Comparison of ENCODE assay signal across 8 cellular contexts in the genomic region with DNA sequence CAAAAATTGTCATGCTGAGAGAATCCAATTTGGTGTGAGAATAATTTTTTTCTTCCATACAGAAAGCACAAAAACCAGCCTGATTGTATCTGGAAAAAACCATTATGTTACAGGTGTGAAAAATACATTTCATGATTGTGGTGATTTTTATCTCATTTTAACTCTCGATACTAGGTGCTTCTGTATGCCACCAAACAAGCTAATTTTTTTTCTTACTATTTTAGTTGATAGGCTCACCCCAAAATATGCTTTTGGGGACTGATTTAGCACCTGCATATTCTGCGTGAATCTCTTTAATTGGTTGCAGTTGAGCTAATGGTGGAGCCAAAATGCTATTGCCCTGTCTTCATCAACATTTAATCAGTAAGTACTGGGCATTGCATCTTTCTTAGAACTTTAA. TPM values are rescaled to one million over a fixed set of nuclear protein-coding genes. Genes with fewer than 3 reads are reported as not detected.
DNase-seq lines count a peak whose midpoint lies in the region; ATAC-seq and TF ChIP-seq lines count a peak whose summit lies in the region.

No MANE protein-coding gene starts in this region.

- no peaks in the 10 kb centered on the region for H3K9me3 Mint-ChIP-seq in T-helper 1 cell treated with Interleukin-12 subunit alpha and Interleukin-12 subunit beta and Interleukin-4 antibody, amounts not matched to agents 30 μg/mL and 1 μg/mL, for 36 hours
- H3K9me3 Mint-ChIP-seq in WTC11, result no peaks in the 10 kb centered on the region

- H3K27me3 Mint-ChIP-seq in T-helper 1 cell treated with Interleukin-12 subunit alpha and Interleukin-12 subunit beta and Interleukin-4 antibody, amounts not matched to agents 30 μg/mL and 1 μg/mL, for 36 hours (ENCODE audit: low read depth), result no peaks in the 10 kb centered on the region
- no peaks in the 10 kb centered on the region for H3K27me3 Mint-ChIP-seq in WTC11 (ENCODE audit: low read depth)

- no peak overlapping the region for H3K27ac Mint-ChIP-seq in T-helper 1 cell treated with Interleukin-12 subunit alpha and Interleukin-12 subunit beta and Interleukin-4 antibody, amounts not matched to agents 30 μg/mL and 1 μg/mL, for 36 hours
- peak overlapping the region; percentile 23; the same call in 1 of the 2 replicates for H3K27ac Mint-ChIP-seq in WTC11

- POLR2A ChIA-PET in WTC11 (lab: Charles Lee), result interaction anchor here (1.2 kb wide), 1 partner anchor 66 kb away, joined by 4 read pairs; no protein-coding TSS in a partner anchor

- no peak for DNase-seq in T-helper 1 cell
- DNase-seq in WTC11 (ENCODE audit: low spot score), result no peak
- DNase-seq in substantia nigra (lab: John Stamatoyannopoulos, UW), result no peak
- DNase-seq in NK-92 treated with Interleukin-12 subunit alpha and Interleukin-12 subunit beta, amount 100 ng/mL, for 24 hours (lab: John Stamatoyannopoulos, UW), result no peak

- peak overlapping the region; percentile 98 for H3K4me3 Mint-ChIP-seq in T-helper 1 cell treated with Interleukin-12 subunit alpha and Interleukin-12 subunit beta and Interleukin-4 antibody, amounts not matched to agents 30 μg/mL and 1 μg/mL, for 36 hours
- H3K4me3 Mint-ChIP-seq in WTC11, result peak overlapping the region; percentile 94

- CTCF ChIA-PET in WTC11 (lab: Charles Lee), result interaction anchor here (0.9 to 2.5 kb wide), 2 partner anchors 65 to 249 kb away, joined by 3 to 7 read pairs; no protein-coding TSS in a partner anchor

- no peaks in the 10 kb centered on the region for H3K36me3 ChIP-seq in stomach smooth muscle (ENCODE audit: control insufficient read depth in 2 of 2, insufficient read depth in 2 of 2, low read length in 2 of 2)

- peaks cover 2% of the 10 kb centered on the region for H3K4me1 ChIP-seq in stomach smooth muscle (ENCODE audit: control insufficient read depth, insufficient read depth, low read length)

- no peaks in the 10 kb centered on the region for H3K9me3 ChIP-seq in stomach smooth muscle (ENCODE audit: control insufficient read depth in 2 of 2, low read length in 2 of 2)

- peak overlapping the region in 1 of 2 donors; percentile 98 for H3K9ac ChIP-seq in stomach smooth muscle (ENCODE audit: low read length in 2 of 2)

- ATAC-seq in WTC11 (no peak), GM21619 (IDR thresholded peaks at IDR 0.05; ENCODE audit: unreplicated experiment) (no peak)

- peak overlapping the region; percentile 97 for H3K27ac ChIP-seq in stomach smooth muscle (ENCODE audit: low read length)
- H3K27ac ChIP-seq in substantia nigra (ENCODE audit: low read depth, low read length, poor library complexity, severe bottlenecking), result no peak overlapping the region

- H3K4me3 ChIP-seq in iPS-11a (ENCODE audit: low read depth, low read length), result peak overlapping the region; percentile 80
- H3K4me3 ChIP-seq in stomach smooth muscle (ENCODE audit: low read length in 2 of 2), result peak overlapping the region; percentile 88 to 91

- peaks cover 41% of the 10 kb centered on the region for H3K4me1 Mint-ChIP-seq in T-helper 1 cell treated with Interleukin-12 subunit alpha and Interleukin-12 subunit beta and Interleukin-4 antibody, amounts not matched to agents 30 μg/mL and 1 μg/mL, for 36 hours (ENCODE audit: low read depth)
- H3K4me1 Mint-ChIP-seq in WTC11, result peaks cover 40% of the 10 kb centered on the region

- peaks cover 18% of the 10 kb centered on the region for H3K36me3 Mint-ChIP-seq in T-helper 1 cell treated with Interleukin-12 subunit alpha and Interleukin-12 subunit beta and Interleukin-4 antibody, amounts not matched to agents 30 μg/mL and 1 μg/mL, for 36 hours (ENCODE audit: low read depth)
- peaks cover 10% of the 10 kb centered on the region for H3K36me3 Mint-ChIP-seq in WTC11

- H3K27me3 ChIP-seq in stomach smooth muscle (ENCODE audit: control insufficient read depth in 1 of 2, insufficient read depth in 2 of 2, low read length in 2 of 2), result no peaks in the 10 kb centered on the region

- TF ChIP-seq CTCF in WTC11 (IDR thresholded peaks at IDR 0.05), result no peak

TF ChIP-seq in WTC11, 78 proteins besides CTCF, POLR2A, EP300 and RAD21 (continues in another document):
- no peak for TF ChIP-seq GRHL2 (CRISPR knock-in tag; IDR thresholded peaks at IDR 0.05; ENCODE audit: insufficient replicate concordance, severe bottlenecking)
- TF ChIP-seq OVOL2 (CRISPR knock-in tag; IDR thresholded peaks at IDR 0.05; ENCODE audit: borderline replicate concordance), result no peak
- TF ChIP-seq GTF2I (CRISPR knock-in tag; conservative IDR thresholded peaks at IDR 0.05), result no peak
- no peak for TF ChIP-seq CBFB (CRISPR knock-in tag; IDR thresholded peaks at IDR 0.05; ENCODE audit: low read depth)
- TF ChIP-seq ZNF263 (CRISPR knock-in tag; IDR thresholded peaks at IDR 0.05; ENCODE audit: low read depth), result no peak
- no peak for TF ChIP-seq SP1 (CRISPR knock-in tag; conservative IDR thresholded peaks at IDR 0.05)
- no peak for TF ChIP-seq TCF7 (CRISPR knock-in tag; IDR thresholded peaks at IDR 0.05; ENCODE audit: low read depth)
- TF ChIP-seq, protein P1, sequence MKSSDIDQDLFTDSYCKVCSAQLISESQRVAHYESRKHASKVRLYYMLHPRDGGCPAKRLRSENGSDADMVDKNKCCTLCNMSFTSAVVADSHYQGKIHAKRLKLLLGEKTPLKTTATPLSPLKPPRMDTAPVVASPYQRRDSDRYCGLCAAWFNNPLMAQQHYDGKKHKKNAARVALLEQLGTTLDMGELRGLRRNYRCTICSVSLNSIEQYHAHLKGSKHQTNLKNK (CRISPR knock-in tag; IDR thresholded peaks at IDR 0.05), result no peak
- TF ChIP-seq NR2C2 (CRISPR knock-in tag; IDR thresholded peaks at IDR 0.05), result no peak
- TF ChIP-seq JAZF1 (CRISPR knock-in tag; IDR thresholded peaks at IDR 0.05), result no peak
- TF ChIP-seq, protein P2, sequence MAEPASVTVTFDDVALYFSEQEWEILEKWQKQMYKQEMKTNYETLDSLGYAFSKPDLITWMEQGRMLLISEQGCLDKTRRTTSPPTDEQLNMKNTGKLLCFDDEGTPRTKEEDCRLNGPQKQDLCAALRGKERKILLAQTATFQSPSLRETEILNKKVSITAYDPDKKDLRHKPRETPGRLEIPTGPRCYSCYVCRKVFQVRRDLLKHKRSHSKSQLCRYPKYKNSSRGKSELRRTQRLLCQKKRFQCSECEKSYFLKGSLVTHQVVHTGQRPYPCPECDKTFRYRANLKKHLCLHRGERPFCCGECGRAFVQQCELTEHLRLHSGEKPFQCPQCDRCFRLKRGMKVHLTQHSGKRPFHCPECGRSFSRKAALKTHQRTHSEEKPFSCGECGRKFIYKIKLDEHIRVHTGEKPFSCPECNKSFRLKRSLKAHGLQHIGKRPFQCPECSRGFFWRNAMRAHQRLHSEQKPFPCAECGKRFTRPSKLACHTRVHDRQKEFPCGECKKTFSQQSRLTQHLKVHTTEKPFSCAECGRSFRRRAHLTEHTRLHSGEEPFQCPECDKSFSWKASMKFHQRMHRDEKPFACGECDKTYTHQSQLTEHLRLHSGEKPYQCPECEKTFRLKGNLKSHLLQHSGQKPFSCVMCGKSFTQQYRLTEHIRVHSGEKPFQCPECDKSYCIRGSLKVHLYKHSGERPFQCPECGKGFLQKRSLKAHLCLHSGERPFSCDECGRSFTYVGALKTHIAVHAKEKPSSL (CRISPR knock-in tag; conservative IDR thresholded peaks at IDR 0.05), result no peak
- TF ChIP-seq, protein P3, sequence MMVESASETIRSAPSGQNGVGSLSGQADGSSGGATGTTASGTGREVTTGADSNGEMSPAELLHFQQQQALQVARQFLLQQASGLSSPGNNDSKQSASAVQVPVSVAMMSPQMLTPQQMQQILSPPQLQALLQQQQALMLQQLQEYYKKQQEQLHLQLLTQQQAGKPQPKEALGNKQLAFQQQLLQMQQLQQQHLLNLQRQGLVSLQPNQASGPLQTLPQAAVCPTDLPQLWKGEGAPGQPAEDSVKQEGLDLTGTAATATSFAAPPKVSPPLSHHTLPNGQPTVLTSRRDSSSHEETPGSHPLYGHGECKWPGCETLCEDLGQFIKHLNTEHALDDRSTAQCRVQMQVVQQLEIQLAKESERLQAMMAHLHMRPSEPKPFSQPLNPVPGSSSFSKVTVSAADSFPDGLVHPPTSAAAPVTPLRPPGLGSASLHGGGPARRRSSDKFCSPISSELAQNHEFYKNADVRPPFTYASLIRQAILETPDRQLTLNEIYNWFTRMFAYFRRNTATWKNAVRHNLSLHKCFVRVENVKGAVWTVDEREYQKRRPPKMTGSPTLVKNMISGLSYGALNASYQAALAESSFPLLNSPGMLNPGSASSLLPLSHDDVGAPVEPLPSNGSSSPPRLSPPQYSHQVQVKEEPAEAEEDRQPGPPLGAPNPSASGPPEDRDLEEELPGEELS (CRISPR knock-in tag; IDR thresholded peaks at IDR 0.05), result no peak
- TF ChIP-seq, protein P4, sequence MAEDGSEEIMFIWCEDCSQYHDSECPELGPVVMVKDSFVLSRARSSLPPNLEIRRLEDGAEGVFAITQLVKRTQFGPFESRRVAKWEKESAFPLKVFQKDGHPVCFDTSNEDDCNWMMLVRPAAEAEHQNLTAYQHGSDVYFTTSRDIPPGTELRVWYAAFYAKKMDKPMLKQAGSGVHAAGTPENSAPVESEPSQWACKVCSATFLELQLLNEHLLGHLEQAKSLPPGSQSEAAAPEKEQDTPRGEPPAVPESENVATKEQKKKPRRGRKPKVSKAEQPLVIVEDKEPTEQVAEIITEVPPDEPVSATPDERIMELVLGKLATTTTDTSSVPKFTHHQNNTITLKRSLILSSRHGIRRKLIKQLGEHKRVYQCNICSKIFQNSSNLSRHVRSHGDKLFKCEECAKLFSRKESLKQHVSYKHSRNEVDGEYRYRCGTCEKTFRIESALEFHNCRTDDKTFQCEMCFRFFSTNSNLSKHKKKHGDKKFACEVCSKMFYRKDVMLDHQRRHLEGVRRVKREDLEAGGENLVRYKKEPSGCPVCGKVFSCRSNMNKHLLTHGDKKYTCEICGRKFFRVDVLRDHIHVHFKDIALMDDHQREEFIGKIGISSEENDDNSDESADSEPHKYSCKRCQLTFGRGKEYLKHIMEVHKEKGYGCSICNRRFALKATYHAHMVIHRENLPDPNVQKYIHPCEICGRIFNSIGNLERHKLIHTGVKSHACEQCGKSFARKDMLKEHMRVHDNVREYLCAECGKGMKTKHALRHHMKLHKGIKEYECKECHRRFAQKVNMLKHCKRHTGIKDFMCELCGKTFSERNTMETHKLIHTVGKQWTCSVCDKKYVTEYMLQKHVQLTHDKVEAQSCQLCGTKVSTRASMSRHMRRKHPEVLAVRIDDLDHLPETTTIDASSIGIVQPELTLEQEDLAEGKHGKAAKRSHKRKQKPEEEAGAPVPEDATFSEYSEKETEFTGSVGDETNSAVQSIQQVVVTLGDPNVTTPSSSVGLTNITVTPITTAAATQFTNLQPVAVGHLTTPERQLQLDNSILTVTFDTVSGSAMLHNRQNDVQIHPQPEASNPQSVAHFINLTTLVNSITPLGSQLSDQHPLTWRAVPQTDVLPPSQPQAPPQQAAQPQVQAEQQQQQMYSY (CRISPR knock-in tag; IDR thresholded peaks at IDR 0.05), result no peak

RNA-seq across cellular contexts. Expression of a gene that starts 1.9 kb away (rescaled TPM):
- 79.3 to 87.9 TPM (median 86.8 TPM) in 3 replicates for total RNA-seq in WTC11 (2021)
